2 cellular contexts compared by ENCODE assay signal in genomic region chr3:48280883-48281282, GRCh38.
TF ChIP-seq lines count a peak whose summit lies in the region.

No MANE protein-coding gene starts in this region.

TF ChIP-seq in GM12891, 5 proteins besides CTCF, POLR2A, EP300 and RAD21:
- peak; percentile 52 for TF ChIP-seq SPI1 (IDR thresholded peaks at IDR 0.05; ENCODE audit: low read depth, low read length)
- no peak for TF ChIP-seq TAF1 (IDR thresholded peaks at IDR 0.05; ENCODE audit: low read depth, low read length)

TF ChIP-seq in GM12878, 131 proteins besides CTCF, POLR2A, EP300 and RAD21:
- no peak for TF ChIP-seq RBBP5 (conservative IDR thresholded peaks at IDR 0.05)
- peak; percentile 55; the same call in 1 of the 2 replicates for TF ChIP-seq SPI1 (IDR thresholded peaks at IDR 0.05; ENCODE audit: borderline replicate concordance, insufficient read depth, low read depth, low read length)
TF ChIP-seq in GM12878: peak in this region for 1.
